Comparison of ENCODE assay signal across 8 cellular contexts in the genomic region with DNA sequence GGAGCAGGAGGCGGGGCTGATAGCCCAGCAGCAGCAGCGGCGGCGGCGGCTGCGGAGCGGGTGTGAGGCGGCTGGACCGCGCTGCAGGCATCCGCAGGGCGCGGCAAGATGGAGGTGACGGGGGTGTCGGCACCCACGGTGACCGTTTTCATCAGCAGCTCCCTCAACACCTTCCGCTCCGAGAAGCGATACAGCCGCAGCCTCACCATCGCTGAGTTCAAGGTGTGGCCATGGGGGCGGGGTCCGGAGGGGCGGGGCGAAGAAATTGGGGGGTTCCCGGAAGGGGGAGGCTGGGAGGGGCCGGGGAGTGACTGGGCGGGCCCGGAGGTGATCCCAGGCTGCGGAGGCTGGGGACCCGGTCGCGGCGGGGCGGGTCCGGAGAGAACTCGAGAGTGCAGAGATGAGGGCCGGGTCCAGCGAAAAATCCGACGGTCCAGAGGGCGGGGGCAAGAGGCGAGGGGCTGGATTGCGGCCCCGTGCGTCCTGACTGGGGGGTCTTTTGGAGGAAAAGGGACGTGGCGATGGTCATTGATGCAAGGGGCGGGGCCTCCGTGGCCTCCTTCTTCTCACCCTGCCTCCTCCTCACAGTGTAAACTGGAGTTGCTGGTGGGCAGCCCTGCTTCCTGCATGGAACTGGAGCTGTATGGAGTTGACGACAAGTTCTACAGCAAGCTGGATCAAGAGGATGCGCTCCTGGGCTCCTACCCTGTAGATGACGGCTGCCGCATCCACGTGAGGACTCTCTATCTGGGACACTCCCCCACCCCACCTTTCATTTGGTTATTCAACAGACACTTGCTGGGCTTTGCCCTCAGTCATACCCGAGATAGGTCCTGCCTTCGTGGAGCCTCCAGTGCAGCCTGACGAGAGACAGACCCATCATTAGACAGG. TPM values are rescaled to one million over a fixed set of nuclear protein-coding genes. Genes with fewer than 3 reads are reported as not detected.
DNase-seq lines count a peak whose midpoint lies in the region; ATAC-seq and TF ChIP-seq lines count a peak whose summit lies in the region.

Gene TBCB (plus strand): TSS at position 16 of the 891 bp plus-strand sequence. CDS start 93 bp downstream, at position 109.

- peak within 1 kb of the TSS; percentile 69 for H3K4me3 ChIP-seq in right cardiac atrium (ENCODE audit: low read length)
- H3K4me3 ChIP-seq in skeletal muscle cell (ENCODE audit: low read depth, low read length) = peak within 1 kb of the TSS; percentile 90

- DNase-seq in DMS 273 (lab: John Stamatoyannopoulos, UW; ENCODE audit: unreplicated experiment) (peak; percentile 86), DMS 273 treated with DMSO at 0.1 percent for 48 hours (lab: John Stamatoyannopoulos, UW) (no peak), right cardiac atrium (peak; percentile 88 to 94 (median 94)), skeletal muscle cell (ENCODE audit: low read depth) (no peak), HPDE6-E6E7 (ENCODE audit: extremely low spot score) (no peak)
- DNase-seq in activated naive CD4-positive, alpha-beta T cell treated with anti-CD3 and anti-CD28 coated beads, Interleukin-2, amount 50 U/mL, for 72 hours (ENCODE audit: low spot score in 2 of 2) = peak in 1 of 2 donors; percentile 82

- H3K9me3 Mint-ChIP-seq in activated naive CD4-positive, alpha-beta T cell treated with anti-CD3 and anti-CD28 coated beads, Interleukin-2, amount 50 U/mL, for 72 hours = no peaks in the 10 kb centered on the region

- peak; percentile 36 for ATAC-seq in HG03135 (IDR thresholded peaks at IDR 0.05; ENCODE audit: unreplicated experiment)
- peak; percentile 51 for ATAC-seq in SK-N-SH treated with all-trans-retinoic acid at 6 μM for 48 hours
- peak; percentile 61 to 71 for ATAC-seq in activated naive CD4-positive, alpha-beta T cell treated with anti-CD3 and anti-CD28 coated beads, Interleukin-2, amount 50 U/mL, for 72 hours
- peak; percentile 74 to 79 for ATAC-seq in right cardiac atrium

- peak within 1 kb of the TSS; percentile 85 for H3K27ac ChIP-seq in right cardiac atrium (ENCODE audit: low read length)

- H3K9me3 ChIP-seq in right cardiac atrium (ENCODE audit: control insufficient read depth, low read length) = no peaks in the 10 kb centered on the region

- WGBS in right cardiac atrium = 2% methylated on average over 59 of the region's 59 CpGs

- peaks cover 20 to 23% of the 10 kb centered on the region in 2 donors for H3K36me3 Mint-ChIP-seq in activated naive CD4-positive, alpha-beta T cell treated with anti-CD3 and anti-CD28 coated beads, Interleukin-2, amount 50 U/mL, for 72 hours

- H3K4me1 ChIP-seq in right cardiac atrium (ENCODE audit: control insufficient read depth, insufficient read depth, low read length) = no peaks in the 10 kb centered on the region

- intact Hi-C loops in right cardiac atrium (cut with DNase I) = loop anchor here in 2 of 4 donors (10.0 kb wide), 2 partner anchors 51 to 121 kb away; partner anchors contain the start of gene SDHAF1 (in 1 of the 2)

- peak within 1 kb of the TSS; percentile 92 to 99 for H3K27ac Mint-ChIP-seq in activated naive CD4-positive, alpha-beta T cell treated with anti-CD3 and anti-CD28 coated beads, Interleukin-2, amount 50 U/mL, for 72 hours

- H3K27me3 ChIP-seq in right cardiac atrium (ENCODE audit: control insufficient read depth, insufficient read depth) = no peaks in the 10 kb centered on the region

TF ChIP-seq in SK-N-SH treated with all-trans-retinoic acid at 6 μM for 48 hours, 23 proteins besides CTCF, POLR2A, EP300 and RAD21:
- no peak for TF ChIP-seq OSR1 (CRISPR knock-in tag; IDR thresholded peaks at IDR 0.05)
- TF ChIP-seq ZNF8 (CRISPR knock-in tag; IDR thresholded peaks at IDR 0.05) = no peak
- TF ChIP-seq, protein P1, sequence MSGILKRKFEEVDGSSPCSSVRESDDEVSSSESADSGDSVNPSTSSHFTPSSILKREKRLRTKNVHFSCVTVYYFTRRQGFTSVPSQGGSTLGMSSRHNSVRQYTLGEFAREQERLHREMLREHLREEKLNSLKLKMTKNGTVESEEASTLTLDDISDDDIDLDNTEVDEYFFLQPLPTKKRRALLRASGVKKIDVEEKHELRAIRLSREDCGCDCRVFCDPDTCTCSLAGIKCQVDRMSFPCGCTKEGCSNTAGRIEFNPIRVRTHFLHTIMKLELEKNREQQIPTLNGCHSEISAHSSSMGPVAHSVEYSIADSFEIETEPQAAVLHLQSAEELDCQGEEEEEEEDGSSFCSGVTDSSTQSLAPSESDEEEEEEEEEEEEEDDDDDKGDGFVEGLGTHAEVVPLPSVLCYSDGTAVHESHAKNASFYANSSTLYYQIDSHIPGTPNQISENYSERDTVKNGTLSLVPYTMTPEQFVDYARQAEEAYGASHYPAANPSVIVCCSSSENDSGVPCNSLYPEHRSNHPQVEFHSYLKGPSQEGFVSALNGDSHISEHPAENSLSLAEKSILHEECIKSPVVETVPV (CRISPR knock-in tag; IDR thresholded peaks at IDR 0.05) = no peak
- TF ChIP-seq, protein P2, sequence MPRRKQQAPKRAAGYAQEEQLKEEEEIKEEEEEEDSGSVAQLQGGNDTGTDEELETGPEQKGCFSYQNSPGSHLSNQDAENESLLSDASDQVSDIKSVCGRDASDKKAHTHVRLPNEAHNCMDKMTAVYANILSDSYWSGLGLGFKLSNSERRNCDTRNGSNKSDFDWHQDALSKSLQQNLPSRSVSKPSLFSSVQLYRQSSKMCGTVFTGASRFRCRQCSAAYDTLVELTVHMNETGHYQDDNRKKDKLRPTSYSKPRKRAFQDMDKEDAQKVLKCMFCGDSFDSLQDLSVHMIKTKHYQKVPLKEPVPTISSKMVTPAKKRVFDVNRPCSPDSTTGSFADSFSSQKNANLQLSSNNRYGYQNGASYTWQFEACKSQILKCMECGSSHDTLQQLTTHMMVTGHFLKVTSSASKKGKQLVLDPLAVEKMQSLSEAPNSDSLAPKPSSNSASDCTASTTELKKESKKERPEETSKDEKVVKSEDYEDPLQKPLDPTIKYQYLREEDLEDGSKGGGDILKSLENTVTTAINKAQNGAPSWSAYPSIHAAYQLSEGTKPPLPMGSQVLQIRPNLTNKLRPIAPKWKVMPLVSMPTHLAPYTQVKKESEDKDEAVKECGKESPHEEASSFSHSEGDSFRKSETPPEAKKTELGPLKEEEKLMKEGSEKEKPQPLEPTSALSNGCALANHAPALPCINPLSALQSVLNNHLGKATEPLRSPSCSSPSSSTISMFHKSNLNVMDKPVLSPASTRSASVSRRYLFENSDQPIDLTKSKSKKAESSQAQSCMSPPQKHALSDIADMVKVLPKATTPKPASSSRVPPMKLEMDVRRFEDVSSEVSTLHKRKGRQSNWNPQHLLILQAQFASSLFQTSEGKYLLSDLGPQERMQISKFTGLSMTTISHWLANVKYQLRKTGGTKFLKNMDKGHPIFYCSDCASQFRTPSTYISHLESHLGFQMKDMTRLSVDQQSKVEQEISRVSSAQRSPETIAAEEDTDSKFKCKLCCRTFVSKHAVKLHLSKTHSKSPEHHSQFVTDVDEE (CRISPR knock-in tag; IDR thresholded peaks at IDR 0.05) = peak; percentile 32; the same call in 1 of the 2 replicates
- no peak for TF ChIP-seq PATZ1 (CRISPR knock-in tag; IDR thresholded peaks at IDR 0.05; ENCODE audit: borderline replicate concordance)
- no peak for TF ChIP-seq ISL1 (CRISPR knock-in tag; IDR thresholded peaks at IDR 0.05)

RNA-seq across cellular contexts. Expression of gene TBCB, which starts in this region (rescaled TPM):
- total RNA-seq in activated naive CD4-positive, alpha-beta T cell treated with anti-CD3 and anti-CD28 coated beads, Interleukin-2, amount 50 U/mL, for 72 hours = 100 to 1,000 TPM in 1 of 2 donors, 10 to 100 TPM in 1; 94.4 to 107 TPM
- total RNA-seq in right cardiac atrium = 10 to 100 TPM; 76.8 to 99.7 (median 80.3) TPM
- 101 TPM for polyA plus RNA-seq in right cardiac atrium

Comparison
In these comparisons a context has a peak if more than half of its experiments do, and no peak if none do; other contexts are left out.
1. DNase-seq: peak in DMS 273 (single experiment) and right cardiac atrium (3 of 3); none in DMS 273 treated with DMSO at 0.1 percent for 48 hours (single experiment), skeletal muscle cell (single experiment) and HPDE6-E6E7 (single experiment).
2. Peak in every context shown above with its lines, with median percentiles within 50 percentile points of each other: ATAC-seq.